In genomic region chr19:1361601-1362384, GRCh38 we compare ENCODE assay signal across 10 cellular contexts. TPM values are rescaled to one million over a fixed set of nuclear protein-coding genes. Genes with fewer than 3 reads are reported as not detected.
DNase-seq lines count a peak whose midpoint lies in the region; ATAC-seq and TF ChIP-seq lines count a peak whose summit lies in the region.
"Had no signal": no experiment of that assay in that cellular context is flagged by ENCODE, and none has a peak within 500 bp of the region (broad histone marks: within the 10 kb centered on the region; RNA-seq: fewer than 3 reads in every experiment).

No MANE protein-coding gene starts in this region.

- no peak for TF ChIP-seq CTCF in GM23338 (conservative IDR thresholded peaks at IDR 0.05; ENCODE audit: low read depth in 2 of 2)
- no peak for TF ChIP-seq CTCF in activated B cell treated with CpG ODN at 0.5 μM for 24 hours (IDR thresholded peaks at IDR 0.05)

- H2AFZ ChIP-seq in GM23338 = no peak overlapping the region

- DNase-seq in GM23338 (ENCODE audit: low spot score) (no peak), activated B cell treated with CpG ODN at 0.5 μM for 24 hours (no peak), glomerular endothelial cell (ENCODE audit: extremely low read depth, low read depth, low spot score) (peak; percentile 41), activated gamma-delta T cell treated with Interleukin-2 at 50 U/mL for 16 hours (no peak)
- DNase-seq in stimulated activated naive B cell treated with anti-CD40 and anti-IgM and Interleukin-4, amounts not matched to agents 10 μg/mL and 1 μg/mL and 100 μg/mL, for 72 hours = no peak
- no peak for DNase-seq in stimulated activated naive CD4-positive, alpha-beta T cell treated with Interleukin-2 at 50 U/mL for 16 hours (lab: John Stamatoyannopoulos, UW)
- DNase-seq in CD4-positive, alpha-beta memory T cell = no peak
- DNase-seq: activated CD4-positive, alpha-beta memory T cell treated with anti-CD3 and anti-CD28 coated beads, Interleukin-2, amount 10 ng/mL, durations not matched to agents 7 days and 5 days; NCI-H524 treated with DMSO at 0.1 percent for 48 hours had no signal

- H4K20me1 ChIP-seq in GM23338 (replicated peaks; ENCODE audit: insufficient read depth) = peaks cover 33% of the 10 kb centered on the region

- peaks cover 44% of the 10 kb centered on the region for H3K79me2 ChIP-seq in GM23338 (replicated peaks; ENCODE audit: insufficient read depth)

- no peak overlapping the region for H3K4me2 ChIP-seq in GM23338

- H3K27me3 Mint-ChIP-seq in GM23338 (ENCODE audit: insufficient read depth, low read depth, poor library complexity) = peaks cover 9% of the 10 kb centered on the region
- no peaks in the 10 kb centered on the region for H3K27me3 Mint-ChIP-seq in activated B cell treated with CpG ODN at 0.5 μM for 24 hours
- H3K27me3 Mint-ChIP-seq in stimulated activated naive B cell treated with anti-CD40 and anti-IgM and Interleukin-4, amounts not matched to agents 10 μg/mL and 1 μg/mL and 100 μg/mL, for 72 hours = no peaks in the 10 kb centered on the region
- no peaks in the 10 kb centered on the region for H3K27me3 Mint-ChIP-seq in CD4-positive, alpha-beta memory T cell
- H3K27me3 Mint-ChIP-seq: activated CD4-positive, alpha-beta memory T cell treated with anti-CD3 and anti-CD28 coated beads, Interleukin-2, amount 10 ng/mL, durations not matched to agents 7 days and 5 days had no signal

- POLR2A ChIA-PET in activated B cell treated with CpG ODN at 0.5 μM for 24 hours (lab: Charles Lee) = no interaction called here
- POLR2A ChIA-PET in CD4-positive, alpha-beta memory T cell (lab: Charles Lee; ENCODE audit: partially characterized antibody) = no interaction called here

- no peaks in the 10 kb centered on the region for H3K27me3 ChIP-seq in GM23338 (ENCODE audit: insufficient read depth)
- H3K27me3 ChIP-seq in CD4-positive, alpha-beta memory T cell (ENCODE audit: insufficient read depth, low read length) = no peaks in the 10 kb centered on the region

- H3K36me3 Mint-ChIP-seq in GM23338 (ENCODE audit: low read depth) (peaks cover 87% of the 10 kb centered on the region), activated B cell treated with CpG ODN at 0.5 μM for 24 hours (ENCODE audit: low read depth) (peaks cover 67% of the 10 kb centered on the region)
- H3K36me3 Mint-ChIP-seq in stimulated activated naive B cell treated with anti-CD40 and anti-IgM and Interleukin-4, amounts not matched to agents 10 μg/mL and 1 μg/mL and 100 μg/mL, for 72 hours = peaks cover 54 to 85% of the 10 kb centered on the region in 2 donors
- peaks cover 22 to 46% of the 10 kb centered on the region in 2 donors for H3K36me3 Mint-ChIP-seq in CD4-positive, alpha-beta memory T cell

- H3K9me3 Mint-ChIP-seq in GM23338 = no peaks in the 10 kb centered on the region
- no peaks in the 10 kb centered on the region for H3K9me3 Mint-ChIP-seq in activated B cell treated with CpG ODN at 0.5 μM for 24 hours
- H3K9me3 Mint-ChIP-seq in stimulated activated naive B cell treated with anti-CD40 and anti-IgM and Interleukin-4, amounts not matched to agents 10 μg/mL and 1 μg/mL and 100 μg/mL, for 72 hours = no peaks in the 10 kb centered on the region
- no peaks in the 10 kb centered on the region for H3K9me3 Mint-ChIP-seq in CD4-positive, alpha-beta memory T cell
- H3K9me3 Mint-ChIP-seq: activated CD4-positive, alpha-beta memory T cell treated with anti-CD3 and anti-CD28 coated beads, Interleukin-2, amount 10 ng/mL, durations not matched to agents 7 days and 5 days had no signal

- H3K27ac Mint-ChIP-seq in GM23338 = 0 out of 2 replicates have a peak overlapping the region, but pooled peaks have one; percentile 5
- no peak overlapping the region for H3K27ac Mint-ChIP-seq in activated B cell treated with CpG ODN at 0.5 μM for 24 hours
- peak overlapping the region; percentile 51 for H3K27ac Mint-ChIP-seq in stimulated activated naive B cell treated with anti-CD40 and anti-IgM and Interleukin-4, amounts not matched to agents 10 μg/mL and 1 μg/mL and 100 μg/mL, for 72 hours
- H3K27ac Mint-ChIP-seq in CD4-positive, alpha-beta memory T cell = no peak overlapping the region
- H3K27ac Mint-ChIP-seq: activated CD4-positive, alpha-beta memory T cell treated with anti-CD3 and anti-CD28 coated beads, Interleukin-2, amount 10 ng/mL, durations not matched to agents 7 days and 5 days had no signal

- H3K4me1 Mint-ChIP-seq in GM23338 = peaks cover 36% of the 10 kb centered on the region
- peaks cover 36% of the 10 kb centered on the region for H3K4me1 Mint-ChIP-seq in activated B cell treated with CpG ODN at 0.5 μM for 24 hours
- peaks cover 28 to 49% of the 10 kb centered on the region in 2 donors for H3K4me1 Mint-ChIP-seq in stimulated activated naive B cell treated with anti-CD40 and anti-IgM and Interleukin-4, amounts not matched to agents 10 μg/mL and 1 μg/mL and 100 μg/mL, for 72 hours
- H3K4me1 Mint-ChIP-seq in CD4-positive, alpha-beta memory T cell = peaks cover 6 to 34% (median 17%) of the 10 kb centered on the region in 4 donors

- H3K4me3 ChIP-seq in GM23338 = no peak overlapping the region
- no peak overlapping the region for H3K4me3 ChIP-seq in CD4-positive, alpha-beta memory T cell (ENCODE audit: low read length in 2 of 2)

- CTCF ChIA-PET in activated B cell treated with CpG ODN at 0.5 μM for 24 hours (lab: Charles Lee) = no interaction called here
- CTCF ChIA-PET in CD4-positive, alpha-beta memory T cell (lab: Charles Lee; ENCODE audit: partially characterized antibody) = no interaction called here

- peaks cover 38% of the 10 kb centered on the region for H3F3A ChIP-seq in GM23338 (replicated peaks; ENCODE audit: low read depth)

- H3K4me3 Mint-ChIP-seq in GM23338 (no peak overlapping the region), activated B cell treated with CpG ODN at 0.5 μM for 24 hours (no peak overlapping the region)
- H3K4me3 Mint-ChIP-seq in stimulated activated naive B cell treated with anti-CD40 and anti-IgM and Interleukin-4, amounts not matched to agents 10 μg/mL and 1 μg/mL and 100 μg/mL, for 72 hours = peak overlapping the region; percentile 49 to 66
- no peak overlapping the region for H3K4me3 Mint-ChIP-seq in CD4-positive, alpha-beta memory T cell
- H3K4me3 Mint-ChIP-seq: activated CD4-positive, alpha-beta memory T cell treated with anti-CD3 and anti-CD28 coated beads, Interleukin-2, amount 10 ng/mL, durations not matched to agents 7 days and 5 days had no signal

- no peak overlapping the region for H3K27ac ChIP-seq in GM23338 (ENCODE audit: low read depth)
- H3K27ac ChIP-seq in CD4-positive, alpha-beta memory T cell (ENCODE audit: low read depth, low read length) = no peak overlapping the region

- peaks cover 25% of the 10 kb centered on the region for H3K4me1 ChIP-seq in GM23338 (ENCODE audit: insufficient read depth)
- peaks cover 13% of the 10 kb centered on the region for H3K4me1 ChIP-seq in CD4-positive, alpha-beta memory T cell (ENCODE audit: insufficient read depth, low read length)

- no peaks in the 10 kb centered on the region for H3K9me2 ChIP-seq in GM23338 (ENCODE audit: insufficient read depth)

- intact Hi-C loops in activated B cell treated with CpG ODN at 0.5 μM for 24 hours (cut with micrococcal nuclease) = no loop called here
- intact Hi-C loops in CD4-positive, alpha-beta memory T cell (cut with micrococcal nuclease) = no loop called here

- no peak for ATAC-seq in GM23338
- peak; percentile 51 for ATAC-seq in activated B cell treated with CpG ODN at 0.5 μM for 24 hours (ENCODE audit: low read depth)
- ATAC-seq in stimulated activated naive B cell treated with anti-CD40 and anti-IgM and Interleukin-4, amounts not matched to agents 10 μg/mL and 1 μg/mL and 100 μg/mL, for 72 hours (replicated peaks) = peak; percentile 67 to 68
- no peak for ATAC-seq in GM18861 (IDR thresholded peaks at IDR 0.05; ENCODE audit: unreplicated experiment)

- H3K9me3 ChIP-seq in CD4-positive, alpha-beta memory T cell (ENCODE audit: control insufficient read depth in 1 of 2, low read length in 2 of 2) = no peaks in the 10 kb centered on the region

- H3K36me3 ChIP-seq in GM23338 (ENCODE audit: insufficient read depth) = peaks cover 36% of the 10 kb centered on the region
- peaks cover 10% of the 10 kb centered on the region for H3K36me3 ChIP-seq in CD4-positive, alpha-beta memory T cell (ENCODE audit: insufficient read depth, low read length)

TF ChIP-seq in GM23338, 12 proteins besides CTCF, POLR2A, EP300 and RAD21 (continues in another document):
- no peak for TF ChIP-seq STAT1 (IDR thresholded peaks at IDR 0.05; ENCODE audit: unreplicated experiment)
- no peak for TF ChIP-seq ZNF114 (CRISPR knock-in tag; IDR thresholded peaks at IDR 0.05)
- no peak for TF ChIP-seq ETS1 (IDR thresholded peaks at IDR 0.05)

RNA-seq across cellular contexts. Expression of gene NDUFS7, which starts 21.9 kb away (rescaled TPM):
- 128 and 132 TPM in 2 replicates for total RNA-seq in GM23338 (2014; rRNA removed; shearing (Covaris generic))
- 201 and 203 TPM in 2 replicates for polyA plus RNA-seq in GM23338 (2016; fragmentation: Nextera tagmentation; extraction: Ambion mirVana)
- total RNA-seq in activated B cell treated with CpG ODN at 0.5 μM for 24 hours (82.1 and 84.3 TPM in 2 replicates), glomerular endothelial cell (159 and 165 TPM in 2 replicates)
- total RNA-seq in CD4-positive, alpha-beta memory T cell = 10 to 100 TPM; 68.6 to 73.5 TPM
- polyA plus RNA-seq in CD4-positive, alpha-beta memory T cell = 100 to 1,000 TPM; 180 to 193 TPM

RNA-seq across cellular contexts. Expression of gene GAMT, which starts 39.5 kb away (rescaled TPM):
- 21.5 and 27.3 TPM in 2 replicates for total RNA-seq in GM23338 (2014; rRNA removed; shearing (Covaris generic))
- 33.6 and 36.9 TPM in 2 replicates for polyA plus RNA-seq in GM23338 (2016; fragmentation: Nextera tagmentation; extraction: Ambion mirVana)
- total RNA-seq in activated B cell treated with CpG ODN at 0.5 μM for 24 hours (6.9 and 8.8 TPM in 2 replicates), glomerular endothelial cell (32.1 and 63.5 TPM in 2 replicates)
- 10 to 100 TPM; 15.9 to 16.2 TPM for total RNA-seq in CD4-positive, alpha-beta memory T cell
- 10 to 100 TPM; 19.3 to 20.3 TPM for polyA plus RNA-seq in CD4-positive, alpha-beta memory T cell

RNA-seq across cellular contexts. Expression of gene DAZAP1, which starts 45.6 kb away (rescaled TPM):
- total RNA-seq in GM23338 (2014; rRNA removed; shearing (Covaris generic)) = 180 and 194 TPM in 2 replicates
- polyA plus RNA-seq in GM23338 (2016; fragmentation: Nextera tagmentation; extraction: Ambion mirVana) = 44.1 and 48.1 TPM in 2 replicates
- 177 and 195 TPM in 2 replicates for total RNA-seq in activated B cell treated with CpG ODN at 0.5 μM for 24 hours
- 61.5 and 74.9 TPM in 2 replicates for total RNA-seq in glomerular endothelial cell
- total RNA-seq in CD4-positive, alpha-beta memory T cell = 100 to 1,000 TPM; 143 to 152 TPM
- polyA plus RNA-seq in CD4-positive, alpha-beta memory T cell = 1 to 10 TPM; 2.5 to 9.1 TPM

Comparison
In these comparisons a context has a peak if more than half of its experiments do, and no peak if none do; other contexts are left out.
1. ATAC-seq: peak in activated B cell treated with CpG ODN at 0.5 μM for 24 hours (single experiment) and stimulated activated naive B cell treated with anti-CD40 and anti-IgM and Interleukin-4, amounts not matched to agents 10 μg/mL and 1 μg/mL and 100 μg/mL, for 72 hours (2 of 2); none in GM23338 (single experiment) and GM18861 (single experiment).
2. H3K27ac Mint-ChIP-seq: peak in GM23338 (single experiment) and stimulated activated naive B cell treated with anti-CD40 and anti-IgM and Interleukin-4, amounts not matched to agents 10 μg/mL and 1 μg/mL and 100 μg/mL, for 72 hours (single experiment); none in activated B cell treated with CpG ODN at 0.5 μM for 24 hours (single experiment) and CD4-positive, alpha-beta memory T cell (0 of 7).
3. H3K4me3 Mint-ChIP-seq: peak in stimulated activated naive B cell treated with anti-CD40 and anti-IgM and Interleukin-4, amounts not matched to agents 10 μg/mL and 1 μg/mL and 100 μg/mL, for 72 hours (2 of 2); none in GM23338 (single experiment), activated B cell treated with CpG ODN at 0.5 μM for 24 hours (single experiment) and CD4-positive, alpha-beta memory T cell (0 of 8).